Comparison of ENCODE assay signal across 12 cellular contexts in genomic region chr12:79782197-79782890, GRCh38.
A peak's percentile ranks its signal among the peaks of the same experiment; 100 is the strongest.
DNase-seq lines count a peak whose midpoint lies in the region; ATAC-seq and TF ChIP-seq lines count a peak whose summit lies in the region.
"Had no signal": no experiment of that assay in that cellular context is flagged by ENCODE, and none has a peak within 500 bp of the region (broad histone marks: within the 10 kb centered on the region; RNA-seq: fewer than 3 reads in every experiment).

No MANE protein-coding gene starts in this region.

- H3K27ac ChIP-seq in thyroid gland: peak overlapping the region in 2 of 3 donors; percentile 31 to 58

- ATAC-seq in left ventricle myocardium superior (peak; percentile 93), HG02970 (IDR thresholded peaks at IDR 0.05; ENCODE audit: low FRiP score, unreplicated experiment) (no peak), GM18505 (IDR thresholded peaks at IDR 0.05; ENCODE audit: unreplicated experiment) (no peak)

- H3K36me3 Mint-ChIP-seq in activated T-cell treated with anti-CD3 and anti-CD28 coated beads, Interleukin-2, amount 50 U/mL, for 24 hours (ENCODE audit: low read depth): peaks cover 69% of the 10 kb centered on the region

- peaks cover 8% of the 10 kb centered on the region for H3K4me1 ChIP-seq in adipocyte (ENCODE audit: control insufficient read depth, insufficient read depth, low read length)
- H3K4me1 ChIP-seq in thyroid gland: peaks cover 6 to 7% of the 10 kb centered on the region in 2 donors

- H3K9ac ChIP-seq in adipocyte (ENCODE audit: low read length): peak overlapping the region; percentile 37

- no peak for TF ChIP-seq CTCF in thyroid gland (IDR thresholded peaks at IDR 0.05)

- H3K27me3 Mint-ChIP-seq in activated T-cell treated with anti-CD3 and anti-CD28 coated beads, Interleukin-2, amount 50 U/mL, for 24 hours: no peaks in the 10 kb centered on the region
- H3K27me3 Mint-ChIP-seq: B cell had no signal

- peak overlapping the region; percentile 51 for H3K27ac Mint-ChIP-seq in activated T-cell treated with anti-CD3 and anti-CD28 coated beads, Interleukin-2, amount 50 U/mL, for 24 hours
- H3K27ac Mint-ChIP-seq: B cell had no signal

- no peaks in the 10 kb centered on the region for H3K9me3 Mint-ChIP-seq in activated T-cell treated with anti-CD3 and anti-CD28 coated beads, Interleukin-2, amount 50 U/mL, for 24 hours

- H3K9me3 ChIP-seq in adipocyte (ENCODE audit: control insufficient read depth, low read length) (no peaks in the 10 kb centered on the region), thyroid gland (no peaks in the 10 kb centered on the region)
- H3K9me3 ChIP-seq: spleen had no signal

- intact Hi-C loops in left ventricle myocardium superior (cut with micrococcal nuclease) (no loop called here), thyroid gland (cut with DNase I) (no loop called here)

- H3K4me1 Mint-ChIP-seq in activated T-cell treated with anti-CD3 and anti-CD28 coated beads, Interleukin-2, amount 50 U/mL, for 24 hours (ENCODE audit: low read depth): peaks cover 7% of the 10 kb centered on the region
- H3K4me1 Mint-ChIP-seq: B cell had no signal

- TF ChIP-seq POLR2A in thyroid gland (IDR thresholded peaks at IDR 0.05): no peak
- no peak for TF ChIP-seq POLR2A in GM18505 (IDR thresholded peaks at IDR 0.05; ENCODE audit: borderline replicate concordance, extremely low read depth, insufficient read depth, insufficient read length)

- H3K4me3 ChIP-seq in adipocyte (ENCODE audit: low read length) (no peak overlapping the region), thyroid gland (replicated peaks in 1 of 3) (no peak overlapping the region)
- H3K4me3 ChIP-seq: spleen had no signal

- DNase-seq in activated T-cell treated with anti-CD3 and anti-CD28 coated beads, Interleukin-2, amount 50 U/mL, for 24 hours: no peak
- DNase-seq in activated T-cell treated with anti-CD3 and anti-CD28 coated beads, Interleukin-2, amount 50 U/mL, for 48 hours: no peak
- peak; percentile 76 for DNase-seq in adipocyte (ENCODE audit: low read depth)
- DNase-seq in left ventricle myocardium superior: no peak
- no peak for DNase-seq in thyroid gland
- DNase-seq in NCI-H2171 (lab: John Stamatoyannopoulos, UW): no peak
- DNase-seq: activated CD4-positive, alpha-beta T cell treated with anti-CD3 and anti-CD28 coated beads for 48 hours; KG1; spleen had no signal

- no peak overlapping the region for H3K4me3 Mint-ChIP-seq in activated T-cell treated with anti-CD3 and anti-CD28 coated beads, Interleukin-2, amount 50 U/mL, for 24 hours
- H3K4me3 Mint-ChIP-seq: B cell had no signal

- H3K27me3 ChIP-seq in adipocyte (replicated peaks; ENCODE audit: control insufficient read depth, insufficient read depth, low read length) (no peaks in the 10 kb centered on the region), thyroid gland (no peaks in the 10 kb centered on the region)
- H3K27me3 ChIP-seq: spleen had no signal

- peaks cover 92% of the 10 kb centered on the region for H3K36me3 ChIP-seq in adipocyte (ENCODE audit: control insufficient read depth, insufficient read depth, low read length, severe bottlenecking)
- H3K36me3 ChIP-seq in thyroid gland: peaks cover 0 to 7% of the 10 kb centered on the region in 2 donors
